8 cellular contexts compared by ENCODE assay signal in the genomic region with DNA sequence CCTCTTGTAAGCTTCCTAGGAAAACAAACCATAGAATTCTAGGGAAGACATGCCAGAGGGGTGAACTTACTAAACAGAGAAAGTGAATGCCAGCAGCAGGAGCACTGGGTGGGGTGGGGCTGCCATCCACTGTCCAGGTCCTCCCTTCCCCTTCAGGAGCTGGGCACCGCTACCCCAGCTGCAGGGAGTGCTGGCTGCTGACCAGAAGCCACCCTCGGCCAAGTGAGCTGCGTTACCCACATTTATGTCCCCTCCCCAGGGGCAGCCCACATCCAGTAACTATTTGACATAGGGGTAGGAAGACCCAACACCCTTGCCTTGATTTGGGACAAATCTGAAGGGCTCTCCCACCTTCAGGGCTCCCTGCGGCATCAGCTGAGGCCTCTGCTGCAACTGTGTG. TPM values are rescaled to one million over a fixed set of nuclear protein-coding genes. Genes with fewer than 3 reads are reported as not detected.
"Had no signal": no experiment of that assay in that cellular context is flagged by ENCODE, and none has a peak within 500 bp of the region (broad histone marks: within the 10 kb centered on the region; RNA-seq: fewer than 3 reads in every experiment).

No MANE protein-coding gene starts in this region.

- H3K27ac ChIP-seq: HL-60 had no signal

- H3K36me3 ChIP-seq: HAP-1 had no signal

- H3K9me3 Mint-ChIP-seq: HFFc6 had no signal

- H3K4me3 ChIP-seq: HAP-1, K562 had no signal

- H3K9me3 ChIP-seq: HAP-1 had no signal

- H3K27ac Mint-ChIP-seq: HFFc6 had no signal

- DNase-seq: GOT3, H7, HFFc6 had no signal

- H3K4me3 Mint-ChIP-seq: HFFc6 had no signal

- H3K4me1 ChIP-seq: HAP-1 had no signal

- ATAC-seq: HCT116, HepG2, K562 had no signal

RNA-seq across cellular contexts. Expression of a gene that starts 41.5 kb away (rescaled TPM):
- polyA plus RNA-seq: HepG2 had no signal
